5 cellular contexts compared by ENCODE assay signal in genomic region chr21:30628109-30628508, GRCh38.
TF ChIP-seq lines count a peak whose summit lies in the region.

No MANE protein-coding gene starts in this region.

TF ChIP-seq in SK-N-SH, 30 proteins besides CTCF, POLR2A, EP300 and RAD21:
- TF ChIP-seq TCF12 (IDR thresholded peaks at IDR 0.05) (no peak), REST (IDR thresholded peaks at IDR 0.05; ENCODE audit: low read depth, low read length) (peak; percentile 85; the same call in 1 of the 2 replicates), RXRA (IDR thresholded peaks at IDR 0.05; ENCODE audit: borderline replicate concordance, low read depth) (no peak), FOXJ3 (CRISPR knock-in tag; IDR thresholded peaks at IDR 0.05) (no peak), TAF1 (IDR thresholded peaks at IDR 0.05; ENCODE audit: borderline replicate concordance, low read depth, low read length) (no peak), EZH2phosphoT487 (IDR thresholded peaks at IDR 0.05; ENCODE audit: borderline replicate concordance, low read depth) (no peak)
TF ChIP-seq in SK-N-SH: peak in this region for 1.

TF ChIP-seq in SK-N-SH treated with all-trans-retinoic acid at 6 μM for 48 hours, 23 proteins besides CTCF, POLR2A, EP300 and RAD21 (continues in another document):
- TF ChIP-seq CREB5 (CRISPR knock-in tag; IDR thresholded peaks at IDR 0.05; ENCODE audit: low read depth) (no peak), RARB (CRISPR knock-in tag; IDR thresholded peaks at IDR 0.05) (no peak), ZFP3 (CRISPR knock-in tag; IDR thresholded peaks at IDR 0.05) (no peak), POU6F1 (CRISPR knock-in tag; IDR thresholded peaks at IDR 0.05; ENCODE audit: borderline replicate concordance, low read depth) (no peak), CSDC2 (CRISPR knock-in tag; IDR thresholded peaks at IDR 0.05) (no peak)

TF ChIP-seq in GM23338, 12 proteins besides CTCF, POLR2A, EP300 and RAD21:
- no peak for TF ChIP-seq NANOG (IDR thresholded peaks at IDR 0.05; ENCODE audit: borderline replicate concordance)
- TF ChIP-seq REST (IDR thresholded peaks at IDR 0.05; ENCODE audit: unreplicated experiment), result peak; percentile 26
- no peak for TF ChIP-seq ZNF331 (CRISPR knock-in tag; IDR thresholded peaks at IDR 0.05; ENCODE audit: low read depth)

TF ChIP-seq in HEK293, 187 proteins besides CTCF, POLR2A, EP300 and RAD21:
- TF ChIP-seq ZBTB7A (tag by site-specific recombination; IDR thresholded peaks at IDR 0.05; ENCODE audit: low read depth), result no peak
- TF ChIP-seq REST (tag by site-specific recombination; IDR thresholded peaks at IDR 0.05), result peak; percentile 51; the same call in 1 of the 2 replicates
- TF ChIP-seq ZNF391 (tag by site-specific recombination; IDR thresholded peaks at IDR 0.05; ENCODE audit: borderline replicate concordance, low read depth), result no peak

TF ChIP-seq in Ishikawa, 13 proteins besides CTCF, POLR2A, EP300 and RAD21:
- TF ChIP-seq MAX (IDR thresholded peaks at IDR 0.05), result no peak
- 0 out of 2 replicates have a peak, but pooled peaks have one; percentile 21 for TF ChIP-seq REST (IDR thresholded peaks at IDR 0.05; ENCODE audit: low read depth)
